9 cellular contexts compared by ENCODE assay signal in genomic region chr3:32249184-32249782, GRCh38. TPM values are rescaled to one million over a fixed set of nuclear protein-coding genes. Genes with fewer than 3 reads are reported as not detected.
DNase-seq lines count a peak whose midpoint lies in the region; ATAC-seq, FAIRE-seq and TF ChIP-seq lines count a peak whose summit lies in the region.
"Had no signal": no experiment of that assay in that cellular context is flagged by ENCODE, and none has a peak within 500 bp of the region (broad histone marks: within the 10 kb centered on the region; RNA-seq: fewer than 3 reads in every experiment).

No MANE protein-coding gene starts in this region.

- ATAC-seq in Panc1 (no peak), GM19452 (IDR thresholded peaks at IDR 0.05; ENCODE audit: unreplicated experiment) (no peak), mucosa of descending colon (no peak)

- H3K4me1 ChIP-seq in Panc1 (ENCODE audit: control insufficient read depth, insufficient read depth, low read length) (0 out of 2 replicates have a peak, but pooled peaks cover 2% of the 10 kb centered on the region), mucosa of descending colon (ENCODE audit: low read depth) (peaks cover 2% of the 10 kb centered on the region)

- in situ Hi-C loops in Panc1 (cut with HindIII; ENCODE audit: low pct_unique_long_range_greater_than_20kb, low sequenced_read_pairs) = no loop called here

- no peak overlapping the region for H3K4me3 ChIP-seq in Panc1 (ENCODE audit: low read depth in 2 of 2, low read length in 2 of 2)
- H3K4me3 ChIP-seq in mucosa of descending colon = no peak overlapping the region

- CTCF ChIA-PET in Panc1 (lab: Charles Lee) = interaction anchor here (0.6 kb wide), 1 partner anchor 18 kb away, joined by 3 read pairs; no protein-coding TSS in a partner anchor

- BruUV-seq in Panc1 (replicated peaks; lab: Mats Ljungman, UMichigan) = no TSS peak

- no peak for TF ChIP-seq POLR2A in H54 (IDR thresholded peaks at IDR 0.05; ENCODE audit: low read depth, low read length)

- no peaks in the 10 kb centered on the region for H3K9me3 ChIP-seq in Panc1 (ENCODE audit: control insufficient read depth, insufficient read depth, low read depth, low read length)
- H3K9me3 ChIP-seq in mucosa of descending colon = no peaks in the 10 kb centered on the region

- H3K27me3 ChIP-seq in Panc1 (ENCODE audit: control insufficient read depth, insufficient read depth, low read length) = no peaks in the 10 kb centered on the region

- TF ChIP-seq CTCF in Panc1 (IDR thresholded peaks at IDR 0.05) = no peak
- TF ChIP-seq CTCF in mucosa of descending colon (IDR thresholded peaks at IDR 0.05) = no peak

- DNase-seq in H54 (ENCODE audit: insufficient read length, low spot score) (peak; percentile 33), Panc1 (ENCODE audit: low read depth, low spot score) (peak; percentile 43), dermis blood vessel endothelial cell (peak; percentile 22), renal cortical epithelial cell (ENCODE audit: low read depth) (peak; percentile 98), amygdala (lab: John Stamatoyannopoulos, UW) (no peak), mucosa of descending colon (no peak), NCI-H146 (lab: John Stamatoyannopoulos, UW) (no peak)

- H3K36me3 ChIP-seq in Panc1 (ENCODE audit: control insufficient read depth, insufficient read depth, low read length) (no peaks in the 10 kb centered on the region), mucosa of descending colon (ENCODE audit: low read depth) (no peaks in the 10 kb centered on the region)

- peak; percentile 98 for FAIRE-seq in H54 (lab: Jason Lieb, UNC)
- FAIRE-seq: endothelial cell of umbilical vein had no signal

- POLR2A ChIA-PET in Panc1 (lab: Charles Lee) = interaction anchor here (0.6 to 0.7 kb wide), 2 partner anchors 9 to 200 kb away, joined by 3 to 5 read pairs; no protein-coding TSS in a partner anchor

- intact Hi-C loops in Panc1 (cut with micrococcal nuclease; ENCODE audit: unreplicated experiment) (no loop called here), mucosa of descending colon (cut with DNase I, micrococcal nuclease) (no loop called here)

- H3K27ac ChIP-seq in Panc1 (ENCODE audit: low read length) = no peak overlapping the region

RNA-seq across cellular contexts. Expression of gene CMTM8, which starts 10.8 kb away (rescaled TPM):
- 9.8 TPM for total RNA-seq in Panc1 (2021; ENCODE audit: unreplicated experiment)
- 10.1 TPM for polyA plus RNA-seq in Panc1 (2012; ENCODE audit: insufficient read length)
- 4.3 and 5.0 TPM in 2 replicates for total RNA-seq in dermis blood vessel endothelial cell
- 1.6 and 2.6 TPM in 2 replicates for total RNA-seq in renal cortical epithelial cell
- 10 to 100 TPM in 1 of 3 donors, 1 to 10 TPM in 2; 3.5 to 10.5 (median 8.4) TPM for total RNA-seq in mucosa of descending colon

Comparison
In these comparisons a context has a peak if more than half of its experiments do, and no peak if none do; other contexts are left out.
1. DNase-seq: peak in H54 (single experiment), Panc1 (single experiment), dermis blood vessel endothelial cell (single experiment) and renal cortical epithelial cell (single experiment); none in amygdala (0 of 56), mucosa of descending colon (0 of 3) and NCI-H146 (single experiment).